ENCODE assay signal across 11 cellular contexts in the genomic region with DNA sequence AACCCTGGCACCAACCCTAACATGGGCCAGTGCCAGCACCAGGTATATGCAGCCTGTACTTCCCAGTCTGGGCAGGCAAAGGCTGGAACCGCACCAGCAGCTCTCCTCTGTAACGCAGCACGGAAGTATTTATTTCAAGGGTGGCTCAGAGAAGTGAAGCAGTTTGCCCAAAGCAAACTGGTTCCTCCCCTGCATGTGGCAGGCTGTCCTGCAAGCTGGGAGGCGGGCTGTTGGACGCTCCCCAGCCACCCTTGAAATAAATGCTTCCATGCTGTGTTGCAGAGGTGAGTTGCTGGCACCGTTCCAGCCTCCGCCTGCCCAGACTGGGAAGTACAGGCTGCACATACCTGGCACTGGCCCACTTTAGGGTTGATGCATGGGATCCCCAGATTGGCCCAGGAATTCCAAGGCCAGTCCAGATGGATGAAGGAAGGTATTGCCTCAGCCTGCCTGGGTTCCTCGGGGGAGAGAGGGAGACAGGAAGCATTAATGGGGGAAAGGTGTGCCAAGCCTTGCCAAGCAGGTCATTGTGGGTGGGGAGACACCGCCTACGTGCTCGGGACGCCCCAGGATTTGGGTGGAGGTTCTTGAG. TPM values are rescaled to one million over a fixed set of nuclear protein-coding genes. Genes with fewer than 3 reads are reported as not detected.
DNase-seq lines count a peak whose midpoint lies in the region; ATAC-seq and TF ChIP-seq lines count a peak whose summit lies in the region.
"Had no signal": no experiment of that assay in that cellular context is flagged by ENCODE, and none has a peak within 500 bp of the region (broad histone marks: within the 10 kb centered on the region; RNA-seq: fewer than 3 reads in every experiment).

No MANE protein-coding gene starts in this region.

- H3K4me1 ChIP-seq in Peyer's patch = peaks cover 0 to 59% (median 11%) of the 10 kb centered on the region in 4 donors
- peaks cover 19 to 66% (median 39%) of the 10 kb centered on the region in 4 donors for H3K4me1 ChIP-seq in stomach

- no peak for TF ChIP-seq CTCF in Peyer's patch (IDR thresholded peaks at IDR 0.05)
- no peak for TF ChIP-seq CTCF in stomach (IDR thresholded peaks at IDR 0.05)

- H3K4me3 ChIP-seq in Peyer's patch = peak overlapping the region in 1 of 4 donors; percentile 20
- H3K4me3 ChIP-seq in stomach = peak overlapping the region in 1 of 4 donors; percentile 10
- H3K4me3 ChIP-seq: A549, dorsolateral prefrontal cortex had no signal

- TF ChIP-seq POLR2A in Peyer's patch (IDR thresholded peaks at IDR 0.05) (no peak), stomach (IDR thresholded peaks at IDR 0.05) (no peak)

- H3K27me3 ChIP-seq in Peyer's patch (no peaks in the 10 kb centered on the region), stomach (no peaks in the 10 kb centered on the region)
- H3K27me3 ChIP-seq: dorsolateral prefrontal cortex had no signal

- no peaks in the 10 kb centered on the region for H3K36me3 ChIP-seq in Peyer's patch
- peaks cover 0 to 3% (median 0%) of the 10 kb centered on the region in 4 donors for H3K36me3 ChIP-seq in stomach

- DNase-seq in NCI-H2227 (lab: John Stamatoyannopoulos, UW; ENCODE audit: unreplicated experiment) (peak; percentile 18), NCI-H2227 treated with DMSO at 0.1 percent for 48 hours (lab: John Stamatoyannopoulos, UW) (no peak), Peyer's patch (peak in 2 of 3 donors; percentile 87 to 89), left ventricle myocardium superior (peak; percentile 64), stomach (peak; percentile 95), epidermal melanocyte (ENCODE audit: insufficient read length, low spot score) (no peak)
- DNase-seq in activated CD4-positive, alpha-beta T cell treated with anti-CD3 and anti-CD28 coated beads for 4 hours = no peak
- DNase-seq: NCI-H1694 treated with DMSO at 0.1 percent for 48 hours had no signal

- intact Hi-C loops in left ventricle myocardium superior (cut with micrococcal nuclease) (no loop called here), stomach (cut with DNase I; ENCODE audit: low total_unique reads) (no loop called here)

- TF ChIP-seq EP300 in stomach (IDR thresholded peaks at IDR 0.05) = no peak

- peak; percentile 57 for ATAC-seq in left ventricle myocardium superior
- no peak for ATAC-seq in GM21619 (IDR thresholded peaks at IDR 0.05; ENCODE audit: unreplicated experiment)

- H3K9me3 ChIP-seq in Peyer's patch (no peaks in the 10 kb centered on the region), stomach (no peaks in the 10 kb centered on the region)
- H3K9me3 ChIP-seq: A549 had no signal

- peak overlapping the region in 3 of 4 donors; percentile 48 to 77 (median 70) for H3K27ac ChIP-seq in Peyer's patch
- H3K27ac ChIP-seq in stomach = peak overlapping the region; percentile 76 to 89 (median 83)
- H3K27ac ChIP-seq: dorsolateral prefrontal cortex had no signal

- WGBS in stomach, 5 donors = 30 to 69% (median 44%) methylated on average over 10 to 12 of the region's 12 CpGs

RNA-seq across cellular contexts. Expression of a gene that starts 49.8 kb away (rescaled TPM):
- total RNA-seq in Peyer's patch (10 to 100 TPM; 24.8 to 67.9 (median 45.4) TPM), left ventricle myocardium superior (15.1 TPM), stomach (10 to 100 TPM in 3 of 5 donors, 1 to 10 TPM in 2; 2.6 to 34.6 (median 10.5) TPM)
- 10 to 100 TPM; 13.8 to 33.1 (median 22.0) TPM for polyA plus RNA-seq in stomach

RNA-seq across cellular contexts. Expression of a gene that starts 59.9 kb away (rescaled TPM):
- total RNA-seq in Peyer's patch (1 to 10 TPM; 1.8 to 7.4 (median 4.2) TPM), left ventricle myocardium superior (3.8 TPM), stomach (1 to 10 TPM; 1.3 to 8.3 (median 3.5) TPM)
- polyA plus RNA-seq in stomach = 1 to 10 TPM; 3.1 to 4.9 (median 3.2) TPM

Comparison
In these comparisons a context has a peak if more than half of its experiments do, and no peak if none do; other contexts are left out.
1. DNase-seq: peak in NCI-H2227 (single experiment), Peyer's patch (2 of 3), left ventricle myocardium superior (single experiment) and stomach (single experiment); none in NCI-H2227 treated with DMSO at 0.1 percent for 48 hours (single experiment), activated CD4-positive, alpha-beta T cell treated with anti-CD3 and anti-CD28 coated beads for 4 hours (0 of 2) and epidermal melanocyte (single experiment).